Comparison of ENCODE assay signal across 1 cellular context in the genomic region with DNA sequence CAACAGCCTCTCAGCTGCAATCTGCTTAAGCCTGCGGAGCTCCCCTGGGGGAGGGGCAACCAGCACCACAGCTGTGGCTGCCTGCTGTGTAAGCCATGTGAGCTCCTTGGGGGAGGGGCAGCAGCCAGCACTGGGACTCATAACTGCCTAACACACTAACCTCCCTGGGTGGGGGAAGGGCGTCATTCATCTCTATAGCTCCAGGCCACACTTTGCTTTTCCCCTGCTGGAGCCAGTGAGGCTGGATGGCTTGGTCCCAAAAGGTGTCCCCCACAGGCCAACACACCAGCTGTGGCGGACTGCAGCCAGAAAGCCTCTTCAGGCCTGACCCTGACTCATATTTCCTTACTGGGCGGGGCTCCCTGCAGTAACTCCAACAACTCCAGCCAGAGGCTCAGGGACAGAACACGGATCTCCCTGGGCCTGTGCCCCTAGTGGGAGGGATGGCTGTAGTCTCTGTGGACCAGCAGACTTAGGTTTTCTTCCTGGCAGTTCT.
TF ChIP-seq lines count a peak whose summit lies in the region.

No MANE protein-coding gene starts in this region.

TF ChIP-seq in WTC11, 78 proteins besides CTCF, POLR2A, EP300 and RAD21 (continued from another document):
- TF ChIP-seq, protein P1, sequence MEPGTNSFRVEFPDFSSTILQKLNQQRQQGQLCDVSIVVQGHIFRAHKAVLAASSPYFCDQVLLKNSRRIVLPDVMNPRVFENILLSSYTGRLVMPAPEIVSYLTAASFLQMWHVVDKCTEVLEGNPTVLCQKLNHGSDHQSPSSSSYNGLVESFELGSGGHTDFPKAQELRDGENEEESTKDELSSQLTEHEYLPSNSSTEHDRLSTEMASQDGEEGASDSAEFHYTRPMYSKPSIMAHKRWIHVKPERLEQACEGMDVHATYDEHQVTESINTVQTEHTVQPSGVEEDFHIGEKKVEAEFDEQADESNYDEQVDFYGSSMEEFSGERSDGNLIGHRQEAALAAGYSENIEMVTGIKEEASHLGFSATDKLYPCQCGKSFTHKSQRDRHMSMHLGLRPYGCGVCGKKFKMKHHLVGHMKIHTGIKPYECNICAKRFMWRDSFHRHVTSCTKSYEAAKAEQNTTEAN (CRISPR knock-in tag; IDR thresholded peaks at IDR 0.05) = peak; percentile 40; the same call in 1 of the 2 replicates
- TF ChIP-seq RELA (CRISPR knock-in tag; IDR thresholded peaks at IDR 0.05; ENCODE audit: borderline replicate concordance) = peak; percentile 13; the same call in 1 of the 2 replicates
- TF ChIP-seq, protein P2, sequence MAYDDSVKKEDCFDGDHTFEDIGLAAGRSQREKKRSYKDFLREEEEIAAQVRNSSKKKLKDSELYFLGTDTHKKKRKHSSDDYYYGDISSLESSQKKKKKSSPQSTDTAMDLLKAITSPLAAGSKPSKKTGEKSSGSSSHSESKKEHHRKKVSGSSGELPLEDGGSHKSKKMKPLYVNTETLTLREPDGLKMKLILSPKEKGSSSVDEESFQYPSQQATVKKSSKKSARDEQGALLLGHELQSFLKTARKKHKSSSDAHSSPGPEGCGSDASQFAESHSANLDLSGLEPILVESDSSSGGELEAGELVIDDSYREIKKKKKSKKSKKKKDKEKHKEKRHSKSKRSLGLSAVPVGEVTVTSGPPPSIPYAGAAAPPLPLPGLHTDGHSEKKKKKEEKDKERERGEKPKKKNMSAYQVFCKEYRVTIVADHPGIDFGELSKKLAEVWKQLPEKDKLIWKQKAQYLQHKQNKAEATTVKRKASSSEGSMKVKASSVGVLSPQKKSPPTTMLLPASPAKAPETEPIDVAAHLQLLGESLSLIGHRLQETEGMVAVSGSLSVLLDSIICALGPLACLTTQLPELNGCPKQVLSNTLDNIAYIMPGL (CRISPR knock-in tag; IDR thresholded peaks at IDR 0.05) = no peak
- TF ChIP-seq ZNF138 (CRISPR knock-in tag; conservative IDR thresholded peaks at IDR 0.05) = no peak
- no peak for TF ChIP-seq IRF2 (CRISPR knock-in tag; IDR thresholded peaks at IDR 0.05; ENCODE audit: borderline replicate concordance, low read depth)
- TF ChIP-seq OVOL2 (CRISPR knock-in tag; IDR thresholded peaks at IDR 0.05; ENCODE audit: borderline replicate concordance) = no peak
